25 cellular contexts compared by ENCODE assay signal in genomic region chr3:32856901-32857507, GRCh38. TPM values are rescaled to one million over a fixed set of nuclear protein-coding genes. Genes with fewer than 3 reads are reported as not detected.
DNase-seq lines count a peak whose midpoint lies in the region; ATAC-seq and TF ChIP-seq lines count a peak whose summit lies in the region.
"Had no signal": no experiment of that assay in that cellular context is flagged by ENCODE, and none has a peak within 500 bp of the region (broad histone marks: within the 10 kb centered on the region; RNA-seq: fewer than 3 reads in every experiment).

No MANE protein-coding gene starts in this region.

- POLR2A ChIA-PET in Caco-2 (lab: Charles Lee), result no interaction called here

- CTCF ChIA-PET in Caco-2 (lab: Charles Lee), result no interaction called here

- 0 out of 2 replicates have a peak overlapping the region, but pooled peaks have one; percentile 13 for H3K27ac ChIP-seq in VCaP
- H3K27ac ChIP-seq: Peyer's patch had no signal

- H3K4me1 Mint-ChIP-seq in Caco-2 (ENCODE audit: low read depth, unreplicated experiment) (peaks cover 37% of the 10 kb centered on the region), progenitor cell of endocrine pancreas (ENCODE audit: low read depth) (peaks cover 36% of the 10 kb centered on the region)

- peaks cover 44% of the 10 kb centered on the region for H3K4me1 ChIP-seq in Caco-2
- H3K4me1 ChIP-seq: BE2C, Peyer's patch had no signal

- H3K9me3 ChIP-seq in Caco-2, result no peaks in the 10 kb centered on the region
- H3K9me3 ChIP-seq: BE2C, Peyer's patch had no signal

- ATAC-seq in GM21526 (IDR thresholded peaks at IDR 0.05; ENCODE audit: low FRiP score, unreplicated experiment), result no peak
- ATAC-seq: GM12878, HCT116 had no signal

- peaks cover 33% of the 10 kb centered on the region for H3K36me3 Mint-ChIP-seq in Caco-2 (ENCODE audit: insufficient read depth, unreplicated experiment)
- peaks cover 1% of the 10 kb centered on the region for H3K36me3 Mint-ChIP-seq in progenitor cell of endocrine pancreas (ENCODE audit: insufficient read depth)
- H3K36me3 Mint-ChIP-seq: CD4-positive, CD25-positive, alpha-beta regulatory T cell had no signal

- H3K4me3 ChIP-seq in Caco-2 (ENCODE audit: low read depth, low read length), result no peak overlapping the region
- H3K4me3 ChIP-seq: GM12878, K562, Peyer's patch had no signal

- BruUV-seq in Caco-2 (replicated peaks; lab: Mats Ljungman, UMichigan), result no TSS peak

- no peaks in the 10 kb centered on the region for H3K9me3 Mint-ChIP-seq in Caco-2 (ENCODE audit: unreplicated experiment)
- H3K9me3 Mint-ChIP-seq in progenitor cell of endocrine pancreas (ENCODE audit: low read depth), result no peaks in the 10 kb centered on the region

- no peaks in the 10 kb centered on the region for H3K27me3 ChIP-seq in Caco-2 (replicated peaks; ENCODE audit: control insufficient read depth, insufficient read depth, low read length)
- H3K27me3 ChIP-seq: BE2C, Peyer's patch had no signal

- H3K36me3 ChIP-seq in Caco-2 (ENCODE audit: control insufficient read depth, insufficient read depth, low read length), result 0 out of 2 replicates have a peak, but pooled peaks cover 1% of the 10 kb centered on the region
- H3K36me3 ChIP-seq: BE2C, Peyer's patch had no signal

- H3K27ac Mint-ChIP-seq in Caco-2 (ENCODE audit: unreplicated experiment) (peak overlapping the region; percentile 72), progenitor cell of endocrine pancreas (peak overlapping the region; percentile 73)
- H3K27ac Mint-ChIP-seq: CD4-positive, CD25-positive, alpha-beta regulatory T cell had no signal

- no peak for DNase-seq in Caco-2
- DNase-seq in islet precursor cell, result peak; percentile 50
- no peak for DNase-seq in progenitor cell of endocrine pancreas (ENCODE audit: low spot score, unreplicated experiment)
- no peak for DNase-seq in activated CD4-positive, CD25-positive, alpha-beta regulatory T cell treated with anti-CD3 and anti-CD28 coated beads, Interleukin-2, amount 50 U/mL, for 72 hours
- no peak for DNase-seq in NAMALWA (ENCODE audit: low spot score)
- DNase-seq: BE2C; CD4-positive, CD25-positive, alpha-beta regulatory T cell; DND-41; GOT3; MM.1S; NCI-H1092; NCI-H1436; NCI-H187 treated with DMSO at 0.1 percent for 48 hours; NCI-H2107; NCI-H226; NCI-H510A treated with DMSO at 0.1 percent for 48 hours; NCI-H748 treated with DMSO at 0.1 percent for 48 hours; NK-92 treated with Interleukin-12 subunit alpha and Interleukin-12 subunit beta, amount 100 ng/mL, for 24 hours; Peyer's patch had no signal

- intact Hi-C loops in Caco-2 (cut with micrococcal nuclease; ENCODE audit: unreplicated experiment), result loop anchor here (1.0 to 5.0 kb wide), 2 partner anchors 17 to 35 kb away; no protein-coding TSS in a partner anchor

- TF ChIP-seq CTCF in Caco-2 (IDR thresholded peaks at IDR 0.05; ENCODE audit: insufficient read depth in 1 of 2, low read depth in 1 of 2, low read length in 1 of 2, severe bottlenecking in 1 of 2, unreplicated experiment in 1 of 2), result no peak
- no peak for TF ChIP-seq CTCF in VCaP (conservative IDR thresholded peaks at IDR 0.05)
- TF ChIP-seq CTCF in progenitor cell of endocrine pancreas (IDR thresholded peaks at IDR 0.05; ENCODE audit: unreplicated experiment), result no peak

- H3K4me3 Mint-ChIP-seq in Caco-2 (ENCODE audit: unreplicated experiment) (peak overlapping the region; percentile 20), progenitor cell of endocrine pancreas (ENCODE audit: low read depth) (no peak overlapping the region)
- H3K4me3 Mint-ChIP-seq: CD4-positive, CD25-positive, alpha-beta regulatory T cell had no signal

- H3K27me3 Mint-ChIP-seq in Caco-2 (ENCODE audit: insufficient read depth, unreplicated experiment) (no peaks in the 10 kb centered on the region), progenitor cell of endocrine pancreas (no peaks in the 10 kb centered on the region)

RNA-seq across cellular contexts. Expression of gene TRIM71, which starts 39.2 kb away (rescaled TPM):
- total RNA-seq in Caco-2 (2022) (67.5 and 68.4 TPM in 2 replicates), progenitor cell of endocrine pancreas (61.3 and 61.6 TPM in 2 replicates)
- total RNA-seq: LHCN-M2, Peyer's patch had no signal
